28 cellular contexts compared by ENCODE assay signal in the genomic region with DNA sequence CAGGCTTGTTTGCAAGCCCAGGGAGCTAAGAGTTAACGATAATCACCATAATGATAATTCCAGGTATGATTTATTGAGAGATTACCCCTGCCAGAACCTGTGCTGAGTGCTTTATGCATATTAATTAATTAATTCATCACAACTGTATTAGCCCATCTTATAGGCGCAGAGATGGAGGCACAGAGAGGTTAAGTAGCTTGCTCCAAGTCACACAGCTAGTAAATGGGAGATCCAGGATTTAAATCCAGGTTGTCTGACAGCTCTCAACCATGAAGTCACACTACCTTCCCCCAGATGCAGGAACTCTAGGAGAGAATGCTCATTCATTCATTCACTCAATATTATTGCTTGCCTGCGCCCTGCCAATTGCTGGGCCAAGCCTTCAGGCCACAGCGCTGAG.
"Had no signal": no experiment of that assay in that cellular context is flagged by ENCODE, and none has a peak within 500 bp of the region (broad histone marks: within the 10 kb centered on the region; RNA-seq: fewer than 3 reads in every experiment).

No MANE protein-coding gene starts in this region.

- H3K9me3 ChIP-seq: esophagus squamous epithelium, gastroesophageal sphincter had no signal

- ATAC-seq: activated CD4-positive, CD25-positive, alpha-beta regulatory T cell treated with anti-CD3 and anti-CD28 coated beads, Interleukin-2, amount 50 U/mL, for 24 hours; activated CD8-positive, alpha-beta memory T cell treated with anti-CD3 and anti-CD28 coated beads, Interleukin-2, amount 10 ng/mL, durations not matched to agents 7 days and 5 days; activated CD8-positive, alpha-beta T cell treated with anti-CD3 and anti-CD28 coated beads for 36 hours; activated T-cell treated with anti-CD3 and anti-CD28 coated beads, Interleukin-2, amount 50 U/mL, for 72 hours; gastroesophageal sphincter; T-helper 17 cell had no signal

- DNase-seq: activated B cell treated with CpG ODN at 0.5 μM for 24 hours; activated CD4-positive, alpha-beta T cell treated with anti-CD3 and anti-CD28 coated beads for 48 hours; activated CD4-positive, alpha-beta T cell treated with anti-CD3 and anti-CD28 coated beads, Interleukin-2, amount 50 U/mL, for 1 hour; activated CD4-positive, alpha-beta T cell treated with anti-CD3 and anti-CD28 coated beads, Interleukin-2, amount 50 U/mL, for 48 hours; activated CD8-positive, alpha-beta memory T cell treated with anti-CD3 and anti-CD28 coated beads, Interleukin-2, amount 10 ng/mL, durations not matched to agents 7 days and 5 days; activated CD8-positive, alpha-beta memory T cell treated with anti-CD3 and anti-CD28 coated beads, Interleukin-2, amount 50 U/mL, for 4 hours; activated CD8-positive, alpha-beta T cell treated with anti-CD3 and anti-CD28 coated beads for 36 hours; activated effector memory CD4-positive, alpha-beta T cell treated with Interleukin-2 at 50 U/mL for 16 hours; activated gamma-delta T cell treated with Interleukin-2 at 50 U/mL for 16 hours; activated naive CD4-positive, alpha-beta T cell treated with anti-CD3 and anti-CD28 coated beads, Interleukin-2, amount 50 U/mL, for 16 hours; activated naive CD4-positive, alpha-beta T cell treated with Interleukin-2 at 50 U/mL for 16 hours; activated T-cell treated with anti-CD3 and anti-CD28 coated beads for 4 hours; activated T-cell treated with anti-CD3 and anti-CD28 coated beads, Interleukin-2, amount 50 U/mL, for 24 hours; activated T-cell treated with anti-CD3 and anti-CD28 coated beads, Interleukin-2, amount 50 U/mL, for 72 hours; amniotic stem cell; brain microvascular endothelial cell; effector CD8-positive, alpha-beta T cell; esophagus squamous epithelium; T-helper 1 cell; T-helper 17 cell; T1000; WERI-Rb-1 had no signal

- H3K27ac Mint-ChIP-seq: activated B cell treated with CpG ODN at 0.5 μM for 24 hours; activated CD8-positive, alpha-beta memory T cell treated with anti-CD3 and anti-CD28 coated beads, Interleukin-2, amount 10 ng/mL, durations not matched to agents 7 days and 5 days; activated CD8-positive, alpha-beta T cell treated with anti-CD3 and anti-CD28 coated beads for 36 hours; activated naive CD8-positive, alpha-beta T cell; activated T-cell treated with anti-CD3 and anti-CD28 coated beads, Interleukin-2, amount 50 U/mL, for 24 hours; activated T-cell treated with anti-CD3 and anti-CD28 coated beads, Interleukin-2, amount 50 U/mL, for 72 hours; T-helper 17 cell; T-helper 2 cell treated with Interferon-gamma antibody and Interleukin-4, amounts not matched to agents 5 μg/mL and 100 μg/mL, for 36 hours had no signal

- H3K9me3 Mint-ChIP-seq: activated B cell treated with CpG ODN at 0.5 μM for 24 hours; activated CD8-positive, alpha-beta T cell treated with anti-CD3 and anti-CD28 coated beads for 36 hours; activated T-cell treated with anti-CD3 and anti-CD28 coated beads, Interleukin-2, amount 50 U/mL, for 24 hours; activated T-cell treated with anti-CD3 and anti-CD28 coated beads, Interleukin-2, amount 50 U/mL, for 72 hours; central memory CD8-positive, alpha-beta T cell; T-helper 2 cell treated with Interferon-gamma antibody and Interleukin-4, amounts not matched to agents 5 μg/mL and 100 μg/mL, for 36 hours had no signal

- H3K4me3 ChIP-seq: esophagus squamous epithelium, gastroesophageal sphincter had no signal

- H3K36me3 ChIP-seq: brain microvascular endothelial cell, esophagus squamous epithelium, gastroesophageal sphincter, WERI-Rb-1 had no signal

- H3K36me3 Mint-ChIP-seq: activated CD8-positive, alpha-beta memory T cell treated with anti-CD3 and anti-CD28 coated beads, Interleukin-2, amount 10 ng/mL, durations not matched to agents 7 days and 5 days; activated naive CD8-positive, alpha-beta T cell had no signal

- H3K4me1 ChIP-seq: esophagus squamous epithelium, gastroesophageal sphincter had no signal

- H3K27ac ChIP-seq: epithelial cell of prostate, esophagus squamous epithelium, gastroesophageal sphincter, WERI-Rb-1 had no signal

- H3K27me3 ChIP-seq: brain microvascular endothelial cell had no signal

- H3K4me3 Mint-ChIP-seq: activated B cell treated with CpG ODN at 0.5 μM for 24 hours; activated CD8-positive, alpha-beta memory T cell treated with anti-CD3 and anti-CD28 coated beads, Interleukin-2, amount 10 ng/mL, durations not matched to agents 7 days and 5 days; activated CD8-positive, alpha-beta T cell treated with anti-CD3 and anti-CD28 coated beads for 36 hours; activated naive CD8-positive, alpha-beta T cell; activated T-cell treated with anti-CD3 and anti-CD28 coated beads, Interleukin-2, amount 50 U/mL, for 24 hours; activated T-cell treated with anti-CD3 and anti-CD28 coated beads, Interleukin-2, amount 50 U/mL, for 72 hours; central memory CD8-positive, alpha-beta T cell; T-helper 17 cell; T-helper 2 cell treated with Interferon-gamma antibody and Interleukin-4, amounts not matched to agents 5 μg/mL and 100 μg/mL, for 36 hours had no signal

- H3K4me1 Mint-ChIP-seq: activated B cell treated with CpG ODN at 0.5 μM for 24 hours; activated CD8-positive, alpha-beta memory T cell treated with anti-CD3 and anti-CD28 coated beads, Interleukin-2, amount 10 ng/mL, durations not matched to agents 7 days and 5 days; central memory CD8-positive, alpha-beta T cell; T-helper 17 cell had no signal
